In the genomic region with DNA sequence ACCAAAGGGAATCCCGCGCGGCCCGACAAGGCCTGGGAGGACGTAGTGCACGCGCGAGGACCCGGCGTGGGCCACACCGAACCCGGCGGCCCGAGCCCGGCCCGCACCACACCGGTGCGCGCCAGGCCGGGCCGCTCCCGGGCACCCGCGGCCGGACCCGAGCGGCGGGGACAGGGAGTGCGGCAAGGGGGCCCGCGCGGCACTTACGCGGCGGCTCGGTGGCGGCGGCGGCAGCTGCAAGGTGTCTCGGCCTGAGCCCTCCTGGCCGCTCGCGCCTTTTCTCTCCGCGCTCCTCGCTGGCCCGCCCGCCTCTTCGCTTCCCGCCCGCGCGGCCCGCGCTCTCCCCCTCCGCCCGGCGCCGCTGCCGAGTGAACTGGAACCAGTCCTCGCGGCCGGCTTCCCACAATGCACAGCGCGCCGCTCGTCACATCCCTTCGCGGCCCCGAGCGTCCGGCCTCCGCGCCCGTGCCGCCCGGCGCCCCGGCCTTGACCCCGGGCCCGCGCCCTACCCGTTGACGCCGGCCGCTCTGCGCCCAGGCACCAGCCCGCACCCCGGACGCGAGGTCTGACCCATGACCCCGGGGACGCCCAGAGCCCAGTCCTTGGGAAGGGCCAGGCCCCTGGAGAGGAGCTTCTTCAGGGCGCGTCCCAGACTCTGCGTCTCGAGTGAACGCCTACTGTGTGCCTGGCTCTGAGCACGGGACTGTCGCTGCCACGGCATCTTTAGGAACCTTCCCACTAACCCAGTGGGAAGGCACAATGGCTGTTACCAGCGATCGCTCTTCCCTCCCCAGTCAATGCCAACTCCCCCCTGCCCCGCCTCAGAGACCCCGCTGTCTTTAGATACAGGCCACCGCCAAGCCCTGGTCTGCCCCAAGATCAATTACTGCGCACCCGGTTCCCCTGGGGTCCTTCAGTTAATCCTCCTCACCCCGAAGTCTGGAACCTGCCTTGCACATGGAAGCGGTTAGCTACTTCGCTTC, we compare ENCODE assay signal across 8 cellular contexts. TPM values are rescaled to one million over a fixed set of nuclear protein-coding genes. Genes with fewer than 3 reads are reported as not detected.
DNase-seq lines count a peak whose midpoint lies in the region; ATAC-seq and TF ChIP-seq lines count a peak whose summit lies in the region.

A gene (minus strand): TSS at position 377 of the 983 bp plus-strand sequence. CDS start 10,138 bp downstream, outside the sequence.

- H2BK15ac ChIP-seq in neuronal stem cell (ENCODE audit: low read length), result peak within 1 kb of the TSS; percentile 62

- peak within 1 kb of the TSS; percentile 94 for H3K23ac ChIP-seq in neuronal stem cell (ENCODE audit: low read depth, low read length, poor library complexity)

- peaks cover 25% of the 10 kb centered on the region for H3K4me1 ChIP-seq in SJSA1 (replicated peaks)
- H3K4me1 ChIP-seq in neuronal stem cell (ENCODE audit: control insufficient read depth in 2 of 2, insufficient read depth in 1 of 2, low read depth in 1 of 2, low read length in 2 of 2), result peaks cover 5 to 20% of the 10 kb centered on the region in 2 donors

- peak within 1 kb of the TSS; percentile 70 for H2AK5ac ChIP-seq in neuronal stem cell (ENCODE audit: low read depth, low read length)

- H2BK120ac ChIP-seq in neuronal stem cell (ENCODE audit: low read depth, low read length), result peak within 1 kb of the TSS; percentile 47

- no peak within 1 kb of the TSS for H3K4ac ChIP-seq in neuronal stem cell (ENCODE audit: low read length)

- H3K4me3 ChIP-seq in Jurkat, Clone E6-1 (ENCODE audit: low read length), result peak within 1 kb of the TSS; percentile 78
- H3K4me3 ChIP-seq in SJSA1 (peak within 1 kb of the TSS; percentile 88), neuronal stem cell (ENCODE audit: low read length in 2 of 2) (peak within 1 kb of the TSS; percentile 94 to 98)

- DNase-seq in DMS79 treated with DMSO at 0.1 percent for 48 hours (lab: John Stamatoyannopoulos, UW) (peak; percentile 9), SJSA1 (ENCODE audit: low read depth in 1 of 2, low spot score in 2 of 2) (peak; percentile 80 to 91), foreskin melanocyte (peak; percentile 73), neuronal stem cell (ENCODE audit: low spot score) (peak; percentile 75)
- no peak for DNase-seq in Jurkat, Clone E6-1 (ENCODE audit: low read depth, low spot score)
- peak; percentile 65 for DNase-seq in activated gamma-delta T cell treated with anti-CD3 and anti-CD28 coated beads, Interleukin-2, amount 50 U/mL, for 16 hours (ENCODE audit: low read depth)

- H3K27me3 ChIP-seq in SJSA1 (replicated peaks), result no peaks in the 10 kb centered on the region
- H3K27me3 ChIP-seq in neuronal stem cell (ENCODE audit: control insufficient read depth in 3 of 3, insufficient read depth in 3 of 3, low read depth in 1 of 3, low read length in 3 of 3), result peaks cover 0 to 17% (median 5%) of the 10 kb centered on the region in 3 experiments

- H3K79me1 ChIP-seq in neuronal stem cell (ENCODE audit: low read depth, low read length), result peaks cover 3% of the 10 kb centered on the region

- H3K9ac ChIP-seq in neuronal stem cell (ENCODE audit: low read depth, low read length, poor library complexity), result peak within 1 kb of the TSS; percentile 91

- H3K36me3 ChIP-seq in SJSA1 (peaks cover 18% of the 10 kb centered on the region), neuronal stem cell (replicated peaks in 1 of 2; ENCODE audit: control insufficient read depth in 2 of 2, insufficient read depth in 2 of 2, low read length in 2 of 2) (peaks cover 1 to 30% of the 10 kb centered on the region in 2 donors)

- TF ChIP-seq CTCF in subcutaneous adipose tissue (IDR thresholded peaks at IDR 0.05; ENCODE audit: low read depth), result no peak

- no peaks in the 10 kb centered on the region for H3K9me3 ChIP-seq in SJSA1 (replicated peaks)
- H3K9me3 ChIP-seq in neuronal stem cell (replicated peaks in 1 of 2; ENCODE audit: control insufficient read depth in 2 of 2, insufficient read depth in 1 of 2, low read depth in 1 of 2, low read length in 2 of 2), result no peaks in the 10 kb centered on the region

- peak within 1 kb of the TSS; percentile 95 for H4K8ac ChIP-seq in neuronal stem cell (ENCODE audit: low read depth, low read length)

- no peak within 1 kb of the TSS for H2BK12ac ChIP-seq in neuronal stem cell (ENCODE audit: low read length)

- peak within 1 kb of the TSS; percentile 96 for H3K18ac ChIP-seq in neuronal stem cell (ENCODE audit: low read length)

- peak within 1 kb of the TSS; percentile 58 for H2BK5ac ChIP-seq in neuronal stem cell (ENCODE audit: low read length)

- H3K27ac ChIP-seq in SJSA1, result peak within 1 kb of the TSS; percentile 88
- peak within 1 kb of the TSS; percentile 45 for H3K27ac ChIP-seq in neuronal stem cell (replicated peaks; ENCODE audit: low read length)

- H4K91ac ChIP-seq in neuronal stem cell (ENCODE audit: low read depth, low read length, poor library complexity), result no peak within 1 kb of the TSS

- ATAC-seq in GM21529 (IDR thresholded peaks at IDR 0.05; ENCODE audit: unreplicated experiment), result peak; percentile 85

- H2AFZ ChIP-seq in neuronal stem cell (ENCODE audit: low read length), result peak within 1 kb of the TSS; percentile 97

- peak within 1 kb of the TSS; percentile 95 for H3K14ac ChIP-seq in neuronal stem cell (ENCODE audit: low read length)

- H3K4me2 ChIP-seq in neuronal stem cell (ENCODE audit: insufficient read depth, low read length, poor library complexity, severe bottlenecking), result peak within 1 kb of the TSS; percentile 90

- no CpG with 5 or more reads among the region's 111 CpGs for WGBS in neuronal stem cell (ENCODE audit: extremely low coverage in 2 of 2, insufficient read length in 2 of 2, insufficient replicate concordance in 1 of 2), 2 donors

RNA-seq across cellular contexts. Expression of the gene that starts here (rescaled TPM):
- 283 TPM for polyA plus RNA-seq in Jurkat, Clone E6-1 (2012; ENCODE audit: insufficient read depth, insufficient read length)
- 337 and 463 TPM in 2 replicates for total RNA-seq in SJSA1 (2014; rRNA removed; shearing (Covaris generic))
- 191 TPM for polyA plus RNA-seq in neuronal stem cell (2013, experiment 1 of 2)
- polyA plus RNA-seq in neuronal stem cell (2013, experiment 2 of 2), result 193 TPM
- 100 to 1,000 TPM; 207 to 426 (median 282) TPM for total RNA-seq in subcutaneous adipose tissue
